Comparison of ENCODE assay signal across 4 cellular contexts in the genomic region with DNA sequence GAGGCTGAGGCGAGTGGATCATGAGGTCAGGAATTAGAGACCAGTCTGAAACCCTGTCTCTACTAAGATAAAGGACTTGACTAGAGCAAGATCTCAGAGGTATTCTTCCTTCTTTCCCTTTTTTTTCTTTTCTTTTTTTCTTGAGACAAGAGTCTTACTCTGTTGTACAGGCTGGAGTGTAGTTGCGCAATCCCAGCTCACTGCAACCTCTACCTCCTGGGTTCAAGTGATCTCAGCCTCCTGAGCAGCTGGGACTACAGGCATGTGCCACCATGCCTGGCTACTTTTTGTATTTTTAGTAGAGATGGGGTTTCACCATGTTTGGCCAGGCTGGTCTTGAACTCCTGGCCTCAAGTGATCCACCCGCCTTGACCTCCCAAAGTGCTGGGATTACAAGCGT.
TF ChIP-seq lines count a peak whose summit lies in the region.

No MANE protein-coding gene starts in this region.

TF ChIP-seq in HEK293, 187 proteins besides CTCF, POLR2A, EP300 and RAD21:
- TF ChIP-seq, protein P1, sequence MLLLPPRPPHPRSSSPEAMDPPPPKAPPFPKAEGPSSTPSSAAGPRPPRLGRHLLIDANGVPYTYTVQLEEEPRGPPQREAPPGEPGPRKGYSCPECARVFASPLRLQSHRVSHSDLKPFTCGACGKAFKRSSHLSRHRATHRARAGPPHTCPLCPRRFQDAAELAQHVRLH (tag by site-specific recombination; IDR thresholded peaks at IDR 0.05): 0 out of 2 replicates have a peak, but pooled peaks have one; percentile 20
- peak; percentile 67 for TF ChIP-seq ZNF121 (tag by site-specific recombination; IDR thresholded peaks at IDR 0.05)

TF ChIP-seq in Ishikawa, 13 proteins besides CTCF, POLR2A, EP300 and RAD21:
- peak; percentile 95 for TF ChIP-seq CEBPB (IDR thresholded peaks at IDR 0.05)

TF ChIP-seq in H1, 55 proteins besides CTCF, POLR2A, EP300 and RAD21:
- TF ChIP-seq CEBPB (IDR thresholded peaks at IDR 0.05; ENCODE audit: low read depth, low read length): peak; percentile 81

TF ChIP-seq in HepG2, 621 proteins besides CTCF, POLR2A, EP300 and RAD21:
- TF ChIP-seq CEBPG (CRISPR knock-in tag; IDR thresholded peaks at IDR 0.05) (peak; percentile 44; the same call in 1 of the 2 replicates), CEBPB (IDR thresholded peaks at IDR 0.05; ENCODE audit: borderline replicate concordance, low read depth, low read length) (peak; percentile 73)
